18 cellular contexts compared by ENCODE assay signal in the genomic region with DNA sequence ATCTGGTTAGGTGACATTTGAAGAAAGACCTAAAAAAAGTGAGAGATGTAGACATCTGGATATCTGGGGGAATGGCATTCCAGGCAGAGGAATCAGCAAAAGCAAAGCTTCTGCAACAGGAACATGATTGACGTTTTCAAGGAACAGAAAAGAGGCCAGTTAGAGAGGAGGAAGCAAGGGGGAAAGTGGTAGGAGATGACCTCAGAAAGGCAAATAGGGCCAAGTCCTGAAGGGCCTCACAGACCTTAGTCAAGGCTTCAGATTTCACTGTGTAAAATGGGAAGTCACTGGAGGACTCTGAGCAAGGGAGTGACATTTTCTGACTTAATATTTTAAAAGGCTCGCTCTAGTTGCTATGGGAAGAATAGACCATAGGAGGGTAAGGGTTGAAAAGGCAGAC. TPM values are rescaled to one million over a fixed set of nuclear protein-coding genes. Genes with fewer than 3 reads are reported as not detected.
A peak's percentile ranks its signal among the peaks of the same experiment; 100 is the strongest.
DNase-seq lines count a peak whose midpoint lies in the region; ATAC-seq and TF ChIP-seq lines count a peak whose summit lies in the region.
"Had no signal": no experiment of that assay in that cellular context is flagged by ENCODE, and none has a peak within 500 bp of the region (broad histone marks: within the 10 kb centered on the region; RNA-seq: fewer than 3 reads in every experiment).

No MANE protein-coding gene starts in this region.

- TF ChIP-seq CTCF in hepatocyte (IDR thresholded peaks at IDR 0.05; ENCODE audit: poor library complexity) (no peak), RWPE1 (conservative IDR thresholded peaks at IDR 0.05; ENCODE audit: low read depth) (no peak)

- CTCF ChIA-PET in RWPE1 (lab: Yijun Ruan, JAX), result no interaction called here

- H2AFZ ChIP-seq in hepatocyte, result no peak overlapping the region

- no peaks in the 10 kb centered on the region for H3K9me3 ChIP-seq in hepatocyte (ENCODE audit: low read depth)

- POLR2A ChIA-PET in RWPE1 (lab: Yijun Ruan, JAX; ENCODE audit: low non-redundant PET), result no interaction called here

- no peak overlapping the region for H3K4me2 ChIP-seq in hepatocyte

- no peaks in the 10 kb centered on the region for H3K36me3 ChIP-seq in hepatocyte (replicated peaks; ENCODE audit: insufficient read depth, low read depth)

- no peak for ATAC-seq in GM19397 (IDR thresholded peaks at IDR 0.05; ENCODE audit: unreplicated experiment)
- ATAC-seq: HCT116 had no signal

- H3K9me2 ChIP-seq in hepatocyte (replicated peaks; ENCODE audit: insufficient read depth), result no peaks in the 10 kb centered on the region

- H3K79me2 ChIP-seq in hepatocyte, result no peaks in the 10 kb centered on the region

- H3K27me3 ChIP-seq in hepatocyte, result no peaks in the 10 kb centered on the region

- no peaks in the 10 kb centered on the region for H4K20me1 ChIP-seq in hepatocyte (ENCODE audit: insufficient read depth, poor library complexity, severe bottlenecking)

- no peaks in the 10 kb centered on the region for H3K4me1 ChIP-seq in hepatocyte (ENCODE audit: insufficient read depth)

- H3K27ac ChIP-seq in hepatocyte (no peak overlapping the region), RWPE1 (no peak overlapping the region)
- H3K27ac ChIP-seq: C4-2B, HL-60 had no signal

- 73% methylated on average over 2 of the region's 2 CpGs for WGBS in hepatocyte (ENCODE audit: low lambda C conversion rate, missing lambda C conversion rate)

- H3K4me3 ChIP-seq in hepatocyte, result no peak overlapping the region

- DNase-seq in DMS53 treated with DMSO at 0.1 percent for 48 hours (lab: John Stamatoyannopoulos, UW; ENCODE audit: unreplicated experiment), result peak; percentile 79
- DNase-seq in NCI-H2029 treated with DMSO at 0.1 percent for 48 hours (lab: John Stamatoyannopoulos, UW), result peak; percentile 78
- DNase-seq in hepatocyte (ENCODE audit: low spot score), result peak; percentile 5
- DNase-seq in stimulated activated CD4-positive, alpha-beta T cell treated with anti-CD3 and anti-CD28 coated beads, Interleukin-4, amount 100 ng/mL, for 4 hours, result no peak
- no peak for DNase-seq in RWPE1 (ENCODE audit: low spot score)
- DNase-seq: ACHN; CD4-positive, alpha-beta memory T cell; GDM1; GOT3; H7; HFFc6 had no signal

RNA-seq across cellular contexts. Expression of gene DEUP1, which starts 9.7 kb away (rescaled TPM):
- total RNA-seq in hepatocyte, result 0.40 and 0.47 TPM in 2 replicates
- polyA plus RNA-seq in hepatocyte, result 0.28 TPM in 1 of 2 replicates, not detected in the other
- total RNA-seq: CD4-positive, alpha-beta memory T cell; Daoy; H7; HFFc6; HT1080 had no signal
- polyA plus RNA-seq: BJ; CD4-positive, alpha-beta memory T cell had no signal

Comparison
In these comparisons a context has a peak if more than half of its experiments do, and no peak if none do; other contexts are left out.
1. DNase-seq: peak in DMS53 treated with DMSO at 0.1 percent for 48 hours (single experiment), NCI-H2029 treated with DMSO at 0.1 percent for 48 hours (single experiment) and hepatocyte (single experiment); none in stimulated activated CD4-positive, alpha-beta T cell treated with anti-CD3 and anti-CD28 coated beads, Interleukin-4, amount 100 ng/mL, for 4 hours (0 of 2) and RWPE1 (single experiment).